Comparison of ENCODE assay signal across 35 cellular contexts in genomic region chr12:49899921-49900320, GRCh38. TPM values are rescaled to one million over a fixed set of nuclear protein-coding genes. Genes with fewer than 3 reads are reported as not detected.
"Had no signal": no experiment of that assay in that cellular context is flagged by ENCODE, and none has a peak within 500 bp of the region (broad histone marks: within the 10 kb centered on the region; RNA-seq: fewer than 3 reads in every experiment).

No MANE protein-coding gene starts in this region.

- H3K9me3 ChIP-seq: gastroesophageal sphincter, heart left ventricle, lower lobe of right lung, mucosa of descending colon, prostate gland, right atrium auricular region, stomach, thyroid gland had no signal

- H3K4me2 ChIP-seq: hepatocyte had no signal

- H3K9me3 Mint-ChIP-seq: dendritic cell treated with granulocyte-macrophage colony-stimulating factor and Interleukin-4, amounts not matched to agents 40 ng/mL and 50 ng/mL, for 4 days; endodermal cell; mesothelial cell of epicardium; naive B cell; natural killer cell treated with Interleukin-12 subunit alpha and Interleukin-12 subunit beta and Interleukin-15 and Interleukin-18, amount 100 ng/mL, for 72 hours; neural crest cell; stimulated activated effector memory CD8-positive, alpha-beta T cell treated with anti-CD3 and anti-CD28 coated beads, Interleukin-12 subunit alpha, Interleukin-12 subunit beta, amount 100 ng/mL, for 72 hours had no signal

- H2AFZ ChIP-seq: hepatocyte, parathyroid adenoma had no signal

- H3K4me3 ChIP-seq: gastroesophageal sphincter, heart left ventricle, hepatocyte, lower lobe of right lung, mucosa of descending colon, prostate gland, right atrium auricular region, stomach, thyroid gland had no signal

- FAIRE-seq: colon, islet of Langerhans had no signal

- H3K4me3 Mint-ChIP-seq: dendritic cell treated with granulocyte-macrophage colony-stimulating factor and Interleukin-4, amounts not matched to agents 40 ng/mL and 50 ng/mL, for 4 days; endodermal cell; mesothelial cell of epicardium; naive B cell; natural killer cell treated with Interleukin-12 subunit alpha and Interleukin-12 subunit beta and Interleukin-15 and Interleukin-18, amount 100 ng/mL, for 72 hours; neural crest cell; stimulated activated effector memory CD8-positive, alpha-beta T cell treated with anti-CD3 and anti-CD28 coated beads, Interleukin-12 subunit alpha, Interleukin-12 subunit beta, amount 100 ng/mL, for 72 hours had no signal

- H3K9ac ChIP-seq: parathyroid adenoma had no signal

- H3K36me3 ChIP-seq: gastroesophageal sphincter, heart left ventricle, lower lobe of right lung, prostate gland, right atrium auricular region, stomach, thyroid gland had no signal

- DNase-seq: cerebellar nuclear complex; effector CD8-positive, alpha-beta T cell; endodermal cell; foreskin fibroblast; kidney glomerular epithelial cell; left ventricle myocardium superior; lower lobe of right lung; mucosa of descending colon; naive B cell; stimulated activated CD4-positive, alpha-beta T cell treated with anti-CD3 and anti-CD28 coated beads, Interleukin-2, amount 100 ng/mL, for 24 hours; stimulated activated CD4-positive, alpha-beta T cell treated with anti-CD3 and anti-CD28 coated beads, Interleukin-4, amount 100 ng/mL, for 24 hours; stimulated activated naive CD4-positive, alpha-beta T cell treated with Interleukin-2 at 50 U/mL for 16 hours; stomach; thyroid gland; trophoblast cell had no signal

- H3K27ac Mint-ChIP-seq: dendritic cell treated with granulocyte-macrophage colony-stimulating factor and Interleukin-4, amounts not matched to agents 40 ng/mL and 50 ng/mL, for 4 days; endodermal cell; mesothelial cell of epicardium; naive B cell; natural killer cell treated with Interleukin-12 subunit alpha and Interleukin-12 subunit beta and Interleukin-15 and Interleukin-18, amount 100 ng/mL, for 72 hours had no signal

- H3K79me2 ChIP-seq: hepatocyte, parathyroid adenoma had no signal

- H3K27ac ChIP-seq: epithelial cell of prostate, gastroesophageal sphincter, heart left ventricle, hepatocyte, lower lobe of right lung, parathyroid adenoma, prostate gland, right atrium auricular region, stomach, thyroid gland had no signal

- ATAC-seq: esophagus mucosa; gastroesophageal sphincter; heart left ventricle; left ventricle myocardium superior; lower lobe of right lung; mucosa of descending colon; natural killer cell treated with Interleukin-12 subunit alpha and Interleukin-12 subunit beta and Interleukin-15 and Interleukin-18, amount 100 ng/mL, for 72 hours; sciatic nerve; stimulated activated effector memory CD8-positive, alpha-beta T cell treated with anti-CD3 and anti-CD28 coated beads, Interleukin-12 subunit alpha, Interleukin-12 subunit beta, amount 100 ng/mL, for 72 hours had no signal

- H3K4me1 ChIP-seq: prostate gland, thyroid gland had no signal

- H3K36me3 Mint-ChIP-seq: mesothelial cell of epicardium; naive B cell; natural killer cell treated with Interleukin-12 subunit alpha and Interleukin-12 subunit beta and Interleukin-15 and Interleukin-18, amount 100 ng/mL, for 72 hours; stimulated activated effector memory CD8-positive, alpha-beta T cell treated with anti-CD3 and anti-CD28 coated beads, Interleukin-12 subunit alpha, Interleukin-12 subunit beta, amount 100 ng/mL, for 72 hours had no signal

- H3K27me3 ChIP-seq: right atrium auricular region, thyroid gland had no signal

RNA-seq across cellular contexts. Expression of gene FAIM2, which starts 3.8 kb away (rescaled TPM):
- total RNA-seq: endodermal cell had no signal

RNA-seq across cellular contexts. Expression of gene AQP2, which starts 50.6 kb away (rescaled TPM):
- total RNA-seq: endodermal cell; esophagus mucosa; heart left ventricle; left ventricle myocardium superior; lower lobe of right lung; mesothelial cell of epicardium; mucosa of descending colon; natural killer cell treated with Interleukin-12 subunit alpha and Interleukin-12 subunit beta and Interleukin-15 and Interleukin-18, amount 100 ng/mL, for 72 hours; neural crest cell; osteoblast; sciatic nerve; skeletal muscle tissue; subcutaneous adipose tissue; temporal lobe had no signal
- polyA plus RNA-seq: heart left ventricle, stomach had no signal
